ENCODE assay signal across 21 cellular contexts in the genomic region with DNA sequence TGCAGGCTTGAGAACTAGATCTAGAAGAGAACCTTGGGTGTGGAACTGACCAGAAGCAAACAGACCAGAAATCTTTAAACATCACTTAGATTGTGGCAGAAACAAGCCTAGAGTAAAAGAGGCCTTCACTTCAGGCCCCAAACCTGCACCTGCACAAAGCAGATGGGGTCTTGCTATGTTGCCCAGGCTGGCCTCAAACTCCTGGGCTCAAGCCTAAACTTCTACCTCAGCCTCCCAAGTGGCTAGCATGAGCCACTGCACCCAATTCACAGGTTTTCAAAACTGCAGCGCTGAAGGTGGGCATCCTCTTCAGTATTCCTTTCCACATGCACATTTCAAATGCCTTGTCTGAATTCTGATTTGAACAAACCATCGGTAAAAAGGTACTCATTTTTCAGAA.
"Had no signal": no experiment of that assay in that cellular context is flagged by ENCODE, and none has a peak within 500 bp of the region (broad histone marks: within the 10 kb centered on the region; RNA-seq: fewer than 3 reads in every experiment).

No MANE protein-coding gene starts in this region.

- DNase-seq: activated CD4-positive, alpha-beta memory T cell treated with anti-CD3 and anti-CD28 coated beads, Interleukin-2, amount 10 ng/mL, durations not matched to agents 7 days and 5 days; activated CD4-positive, alpha-beta T cell treated with anti-CD3 and anti-CD28 coated beads, Interleukin-2, amount 10 ng/mL, durations not matched to agents 24 days and 14 days; activated gamma-delta T cell; central memory CD4-positive, alpha-beta T cell; dermis blood vessel endothelial cell; effector CD8-positive, alpha-beta T cell; foreskin melanocyte; naive thymus-derived CD4-positive, alpha-beta T cell; occipital lobe; posterior cingulate gyrus; stimulated activated CD4-positive, alpha-beta T cell treated with anti-CD3 and anti-CD28 coated beads, Interleukin-15, amount 100 ng/mL, for 24 hours; stomach; transverse colon; uterus had no signal

- H3K4me3 ChIP-seq: lung, smooth muscle cell, stomach, transverse colon, uterus had no signal

- ATAC-seq: activated CD4-positive, CD25-positive, alpha-beta regulatory T cell treated with anti-CD3 and anti-CD28 coated beads, Interleukin-2, amount 50 U/mL, for 24 hours; esophagus mucosa; left lobe of liver; naive thymus-derived CD4-positive, alpha-beta T cell; sciatic nerve; stimulated activated memory B cell treated with anti-CD40 and anti-IgM and Interleukin-4, amounts not matched to agents 10 μg/mL and 1 μg/mL and 100 μg/mL, for 72 hours had no signal

- H3K9me3 ChIP-seq: stomach, transverse colon, uterus had no signal

- H3K36me3 ChIP-seq: transverse colon, uterus had no signal

- H3K4me2 ChIP-seq: smooth muscle cell had no signal

- H3K27me3 ChIP-seq: stomach, transverse colon, uterus had no signal

- H3K4me1 ChIP-seq: transverse colon, uterus had no signal

- H3K27ac ChIP-seq: stomach, transverse colon, uterus had no signal
